In genomic region chr6:5034736-5035135, GRCh38 we compare ENCODE assay signal across 1 cellular context.
TF ChIP-seq lines count a peak whose summit lies in the region.

No MANE protein-coding gene starts in this region.

TF ChIP-seq in K562, 482 proteins besides CTCF, POLR2A, EP300 and RAD21:
- TF ChIP-seq ZNF121 (CRISPR knock-in tag; conservative IDR thresholded peaks at IDR 0.05) = no peak
- no peak for TF ChIP-seq ZNF175 (CRISPR knock-in tag; IDR thresholded peaks at IDR 0.05; ENCODE audit: low read depth)
- no peak for TF ChIP-seq TEAD1 (CRISPR knock-in tag; IDR thresholded peaks at IDR 0.05)
- no peak for TF ChIP-seq E2F4 (CRISPR knock-in tag; IDR thresholded peaks at IDR 0.05; ENCODE audit: low read depth)
- no peak for TF ChIP-seq ZNF23 (CRISPR knock-in tag; IDR thresholded peaks at IDR 0.05)
- TF ChIP-seq HES1 (IDR thresholded peaks at IDR 0.05; ENCODE audit: low read depth) = no peak
- no peak for TF ChIP-seq MAFF (IDR thresholded peaks at IDR 0.05; ENCODE audit: low read length)
- TF ChIP-seq MXI1 (IDR thresholded peaks at IDR 0.05; ENCODE audit: low read depth, low read length) = no peak
- no peak for TF ChIP-seq MGA (IDR thresholded peaks at IDR 0.05)
- TF ChIP-seq ZNF644 (tag; IDR thresholded peaks at IDR 0.05; ENCODE audit: low read depth) = no peak
- no peak for TF ChIP-seq ZNF143 (CRISPR knock-in tag; IDR thresholded peaks at IDR 0.05)
- no peak for TF ChIP-seq C11orf30 (IDR thresholded peaks at IDR 0.05; ENCODE audit: low read depth)
- TF ChIP-seq ELF1 (tag; IDR thresholded peaks at IDR 0.05) = no peak
- no peak for TF ChIP-seq NFXL1 (CRISPR knock-in tag; IDR thresholded peaks at IDR 0.05)
- no peak for TF ChIP-seq GTF2B (IDR thresholded peaks at IDR 0.05; ENCODE audit: extremely low read depth, insufficient read length)
- TF ChIP-seq FOXP4 (CRISPR knock-in tag; IDR thresholded peaks at IDR 0.05; ENCODE audit: borderline replicate concordance) = no peak
